ENCODE assay signal across 8 cellular contexts in genomic region chr12:131533139-131533538, GRCh38.
"Had no signal": no experiment of that assay in that cellular context is flagged by ENCODE, and none has a peak within 500 bp of the region (broad histone marks: within the 10 kb centered on the region; RNA-seq: fewer than 3 reads in every experiment).

No MANE protein-coding gene starts in this region.

- ATAC-seq: HCT116, K562 had no signal

- H3K9me3 ChIP-seq: HAP-1 had no signal

- H3K27ac Mint-ChIP-seq: HFFc6 had no signal

- H3K4me1 ChIP-seq: HAP-1 had no signal

- H3K27ac ChIP-seq: GM23248 had no signal

- DNase-seq: GM23248, GOT3, HFFc6, IMR-90, KG1 had no signal

- H3K4me3 ChIP-seq: GM23248, HAP-1, K562 had no signal

- H3K4me3 Mint-ChIP-seq: HFFc6 had no signal

- H3K9ac ChIP-seq: GM23248 had no signal

- H3K36me3 ChIP-seq: HAP-1 had no signal

- H2AFZ ChIP-seq: GM23248 had no signal
